34 cellular contexts compared by ENCODE assay signal in genomic region chr2:221381928-221382488, GRCh38.
"Had no signal": no experiment of that assay in that cellular context is flagged by ENCODE, and none has a peak within 500 bp of the region (broad histone marks: within the 10 kb centered on the region; RNA-seq: fewer than 3 reads in every experiment).

No MANE protein-coding gene starts in this region.

- H3K27ac Mint-ChIP-seq: activated B cell treated with CpG ODN at 0.5 μM for 24 hours; activated CD4-positive, alpha-beta memory T cell treated with anti-CD3 and anti-CD28 coated beads for 36 hours; activated CD4-positive, alpha-beta T cell treated with anti-CD3 and anti-CD28 coated beads, Interleukin-2, amount 10 ng/mL, durations not matched to agents 24 days and 14 days; activated CD8-positive, alpha-beta T cell treated with anti-CD3 and anti-CD28 coated beads for 36 hours; activated naive CD4-positive, alpha-beta T cell treated with anti-CD3 and anti-CD28 coated beads for 36 hours; activated naive CD4-positive, alpha-beta T cell treated with anti-CD3 and anti-CD28 coated beads, Interleukin-2, amount 50 U/mL, for 72 hours; activated naive CD8-positive, alpha-beta T cell treated with anti-CD3 and anti-CD28 coated beads for 36 hours; activated T-cell treated with anti-CD3 and anti-CD28 coated beads, Interleukin-2, amount 50 U/mL, for 72 hours; activated T-helper 1 cell treated with anti-CD3 and anti-CD28 coated beads, Interleukin-12 subunit alpha, Interleukin-12 subunit beta, Interleukin-2, Interleukin-4 antibody, amounts not matched to agents 30 ng/mL and 10 ng/mL and 1 ng/mL, durations not matched to agents 14 hours and 24 hours and 36 hours; activated T-helper 17 cell treated with anti-CD3 and anti-CD28 coated beads, Interleukin-2, amount 50 U/mL, for 72 hours; T-helper 1 cell treated with Interleukin-12 subunit alpha and Interleukin-12 subunit beta and Interleukin-4 antibody, amounts not matched to agents 30 μg/mL and 1 μg/mL, for 36 hours; T-helper 2 cell treated with Interferon-gamma antibody and Interleukin-4, amounts not matched to agents 5 μg/mL and 100 μg/mL, for 36 hours had no signal

- H3K4me1 ChIP-seq: adrenal gland, body of pancreas, breast epithelium had no signal

- H3K4me3 ChIP-seq: adrenal gland, body of pancreas, breast epithelium had no signal

- H3K4me3 Mint-ChIP-seq: activated B cell treated with CpG ODN at 0.5 μM for 24 hours; activated CD4-positive, alpha-beta memory T cell treated with anti-CD3 and anti-CD28 coated beads for 36 hours; activated CD4-positive, alpha-beta T cell treated with anti-CD3 and anti-CD28 coated beads, Interleukin-2, amount 10 ng/mL, durations not matched to agents 24 days and 14 days; activated CD8-positive, alpha-beta T cell treated with anti-CD3 and anti-CD28 coated beads for 36 hours; activated naive CD4-positive, alpha-beta T cell treated with anti-CD3 and anti-CD28 coated beads for 36 hours; activated naive CD8-positive, alpha-beta T cell treated with anti-CD3 and anti-CD28 coated beads for 36 hours; activated T-cell treated with anti-CD3 and anti-CD28 coated beads, Interleukin-2, amount 50 U/mL, for 4 hours; activated T-cell treated with anti-CD3 and anti-CD28 coated beads, Interleukin-2, amount 50 U/mL, for 72 hours; activated T-helper 1 cell treated with anti-CD3 and anti-CD28 coated beads, Interleukin-12 subunit alpha, Interleukin-12 subunit beta, Interleukin-2, Interleukin-4 antibody, amounts not matched to agents 30 ng/mL and 10 ng/mL and 1 ng/mL, durations not matched to agents 14 hours and 24 hours and 36 hours; activated T-helper 17 cell treated with anti-CD3 and anti-CD28 coated beads, Interleukin-2, amount 50 U/mL, for 72 hours; T-helper 1 cell treated with Interleukin-12 subunit alpha and Interleukin-12 subunit beta and Interleukin-4 antibody, amounts not matched to agents 30 μg/mL and 1 μg/mL, for 36 hours; T-helper 2 cell treated with Interferon-gamma antibody and Interleukin-4, amounts not matched to agents 5 μg/mL and 100 μg/mL, for 36 hours had no signal

- H3K27me3 ChIP-seq: adrenal gland, body of pancreas, brain microvascular endothelial cell, breast epithelium had no signal

- H3K4me1 Mint-ChIP-seq: activated CD4-positive, alpha-beta T cell treated with anti-CD3 and anti-CD28 coated beads, Interleukin-2, amount 10 ng/mL, durations not matched to agents 24 days and 14 days; activated naive CD8-positive, alpha-beta T cell treated with anti-CD3 and anti-CD28 coated beads for 36 hours had no signal

- FAIRE-seq: astrocyte had no signal

- DNase-seq: activated B cell treated with CpG ODN at 0.5 μM for 24 hours; activated CD4-positive, alpha-beta memory T cell treated with anti-CD3 and anti-CD28 coated beads for 36 hours; activated CD4-positive, alpha-beta T cell treated with anti-CD3 and anti-CD28 coated beads for 4 hours; activated CD4-positive, alpha-beta T cell treated with anti-CD3 and anti-CD28 coated beads, Interleukin-2, amount 10 ng/mL, durations not matched to agents 24 days and 14 days; activated CD4-positive, alpha-beta T cell treated with anti-CD3 and anti-CD28 coated beads, Interleukin-2, amount 50 U/mL, for 1 hour; activated CD4-positive, alpha-beta T cell treated with anti-CD3 and anti-CD28 coated beads, Interleukin-2, amount 50 U/mL, for 4 hours; activated CD4-positive, CD25-positive, alpha-beta regulatory T cell treated with anti-CD3 and anti-CD28 coated beads, Interleukin-2, amount 50 U/mL, for 72 hours; activated CD8-positive, alpha-beta memory T cell treated with anti-CD3 and anti-CD28 coated beads, Interleukin-2, amount 50 U/mL, for 4 hours; activated CD8-positive, alpha-beta T cell treated with anti-CD3 and anti-CD28 coated beads for 36 hours; activated effector memory CD4-positive, alpha-beta T cell treated with anti-CD3 and anti-CD28 coated beads, Interleukin-2, amount 50 U/mL, for 16 hours; activated gamma-delta T cell treated with Interleukin-2 at 50 U/mL for 16 hours; activated naive CD4-positive, alpha-beta T cell; activated naive CD4-positive, alpha-beta T cell treated with anti-CD3 and anti-CD28 coated beads for 36 hours; activated naive CD4-positive, alpha-beta T cell treated with anti-CD3 and anti-CD28 coated beads, Interleukin-2, amount 50 U/mL, for 16 hours; activated naive CD8-positive, alpha-beta T cell treated with anti-CD3 and anti-CD28 coated beads for 36 hours; activated T-cell treated with anti-CD3 and anti-CD28 coated beads for 4 hours; activated T-cell treated with anti-CD3 and anti-CD28 coated beads, Interleukin-2, amount 50 U/mL, for 1 hour; activated T-cell treated with anti-CD3 and anti-CD28 coated beads, Interleukin-2, amount 50 U/mL, for 4 hours; activated T-cell treated with anti-CD3 and anti-CD28 coated beads, Interleukin-2, amount 50 U/mL, for 72 hours; adrenal gland; amniotic stem cell; aorta; body of pancreas; brain microvascular endothelial cell; central memory CD4-positive, alpha-beta T cell; T-helper 9 cell had no signal

- H3K9me3 Mint-ChIP-seq: activated B cell treated with CpG ODN at 0.5 μM for 24 hours; activated CD4-positive, alpha-beta memory T cell treated with anti-CD3 and anti-CD28 coated beads for 36 hours; activated CD4-positive, alpha-beta T cell treated with anti-CD3 and anti-CD28 coated beads, Interleukin-2, amount 10 ng/mL, durations not matched to agents 24 days and 14 days; activated CD8-positive, alpha-beta T cell treated with anti-CD3 and anti-CD28 coated beads for 36 hours; activated naive CD4-positive, alpha-beta T cell treated with anti-CD3 and anti-CD28 coated beads for 36 hours; activated naive CD4-positive, alpha-beta T cell treated with anti-CD3 and anti-CD28 coated beads, Interleukin-2, amount 50 U/mL, for 72 hours; activated naive CD8-positive, alpha-beta T cell treated with anti-CD3 and anti-CD28 coated beads for 36 hours; activated T-cell treated with anti-CD3 and anti-CD28 coated beads, Interleukin-2, amount 50 U/mL, for 4 hours; activated T-cell treated with anti-CD3 and anti-CD28 coated beads, Interleukin-2, amount 50 U/mL, for 72 hours; activated T-helper 1 cell treated with anti-CD3 and anti-CD28 coated beads, Interleukin-12 subunit alpha, Interleukin-12 subunit beta, Interleukin-2, Interleukin-4 antibody, amounts not matched to agents 30 ng/mL and 10 ng/mL and 1 ng/mL, durations not matched to agents 14 hours and 24 hours and 36 hours; activated T-helper 17 cell treated with anti-CD3 and anti-CD28 coated beads, Interleukin-2, amount 50 U/mL, for 72 hours; T-helper 1 cell treated with Interleukin-12 subunit alpha and Interleukin-12 subunit beta and Interleukin-4 antibody, amounts not matched to agents 30 μg/mL and 1 μg/mL, for 36 hours; T-helper 2 cell treated with Interferon-gamma antibody and Interleukin-4, amounts not matched to agents 5 μg/mL and 100 μg/mL, for 36 hours had no signal

- ATAC-seq: activated CD8-positive, alpha-beta T cell treated with anti-CD3 and anti-CD28 coated beads for 36 hours; activated naive CD4-positive, alpha-beta T cell treated with anti-CD3 and anti-CD28 coated beads, Interleukin-2, amount 50 U/mL, for 72 hours; activated T-cell treated with anti-CD3 and anti-CD28 coated beads, Interleukin-2, amount 50 U/mL, for 4 hours; activated T-cell treated with anti-CD3 and anti-CD28 coated beads, Interleukin-2, amount 50 U/mL, for 72 hours; activated T-helper 17 cell treated with anti-CD3 and anti-CD28 coated beads, Interleukin-2, amount 50 U/mL, for 72 hours; body of pancreas had no signal

- H3K27ac ChIP-seq: adrenal gland, body of pancreas, brain microvascular endothelial cell, breast epithelium, VCaP had no signal

- H3K36me3 ChIP-seq: adrenal gland, brain microvascular endothelial cell, breast epithelium had no signal

- H3K36me3 Mint-ChIP-seq: activated naive CD4-positive, alpha-beta T cell treated with anti-CD3 and anti-CD28 coated beads, Interleukin-2, amount 50 U/mL, for 72 hours; activated naive CD8-positive, alpha-beta T cell treated with anti-CD3 and anti-CD28 coated beads for 36 hours had no signal

- H3K9me3 ChIP-seq: adrenal gland, body of pancreas, breast epithelium had no signal

- H3K27me3 Mint-ChIP-seq: activated B cell treated with CpG ODN at 0.5 μM for 24 hours; activated CD4-positive, alpha-beta memory T cell treated with anti-CD3 and anti-CD28 coated beads for 36 hours; activated naive CD8-positive, alpha-beta T cell treated with anti-CD3 and anti-CD28 coated beads for 36 hours had no signal
